In genomic region chr7:50655020-50655419, GRCh38 we compare ENCODE assay signal across 17 cellular contexts.
A peak's percentile ranks its signal among the peaks of the same experiment; 100 is the strongest.
DNase-seq lines count a peak whose midpoint lies in the region; ATAC-seq and TF ChIP-seq lines count a peak whose summit lies in the region.
"Had no signal": no experiment of that assay in that cellular context is flagged by ENCODE, and none has a peak within 500 bp of the region (broad histone marks: within the 10 kb centered on the region; RNA-seq: fewer than 3 reads in every experiment).

No MANE protein-coding gene starts in this region.

- H3K4ac ChIP-seq in mesendoderm (ENCODE audit: low read depth, low read length) = no peak overlapping the region
- H3K4ac ChIP-seq in trophoblast cell (ENCODE audit: low read depth, low read length) = no peak overlapping the region

- H2BK15ac ChIP-seq in mesendoderm (replicated peaks; ENCODE audit: low read depth) = no peak overlapping the region

- H2AFZ ChIP-seq in trophoblast cell (ENCODE audit: insufficient read depth, low read length, poor library complexity) = no peak overlapping the region

- H3K79me2 ChIP-seq in mesendoderm (ENCODE audit: control insufficient read depth, insufficient read depth, low read length) (no peaks in the 10 kb centered on the region), trophoblast cell (ENCODE audit: control insufficient read depth, insufficient read depth, low read length, poor library complexity) (no peaks in the 10 kb centered on the region)

- H3K4me3 ChIP-seq in right cardiac atrium (ENCODE audit: low read length) (no peak overlapping the region), muscle layer of colon (ENCODE audit: low read depth in 1 of 2, low read length in 2 of 2) (no peak overlapping the region), stomach (no peak overlapping the region), mesendoderm (ENCODE audit: low read length) (no peak overlapping the region), trophoblast cell (ENCODE audit: low read depth, low read length) (no peak overlapping the region)
- H3K4me3 ChIP-seq: K562 had no signal

- no peaks in the 10 kb centered on the region for H3K27me3 ChIP-seq in right cardiac atrium (ENCODE audit: control insufficient read depth, insufficient read depth)
- no peaks in the 10 kb centered on the region for H3K27me3 ChIP-seq in muscle layer of colon (ENCODE audit: control insufficient read depth in 1 of 2, insufficient read depth in 2 of 2, low read length in 2 of 2)
- H3K27me3 ChIP-seq in stomach = no peaks in the 10 kb centered on the region
- no peaks in the 10 kb centered on the region for H3K27me3 ChIP-seq in mesendoderm (ENCODE audit: insufficient read depth, low read length, poor library complexity)
- no peaks in the 10 kb centered on the region for H3K27me3 ChIP-seq in trophoblast cell (ENCODE audit: insufficient read depth, low read length)

- no peak overlapping the region for H3K14ac ChIP-seq in trophoblast cell (ENCODE audit: low read length)

- H2BK120ac ChIP-seq in mesendoderm (ENCODE audit: low read depth, low read length) = no peak overlapping the region
- H2BK120ac ChIP-seq in trophoblast cell (ENCODE audit: insufficient read depth, low read length, poor library complexity) = no peak overlapping the region

- H4K8ac ChIP-seq in mesendoderm (ENCODE audit: low read depth, low read length) (no peak overlapping the region), trophoblast cell (ENCODE audit: low read depth, low read length) (no peak overlapping the region)

- no peak overlapping the region for H2AK5ac ChIP-seq in mesendoderm (ENCODE audit: low read length)
- H2AK5ac ChIP-seq in trophoblast cell (ENCODE audit: low read length) = no peak overlapping the region

- H4K91ac ChIP-seq in trophoblast cell (ENCODE audit: low read depth, low read length) = no peak overlapping the region

- H3K27ac ChIP-seq in right cardiac atrium (ENCODE audit: low read length) = peak overlapping the region; percentile 65
- peak overlapping the region; percentile 79 for H3K27ac ChIP-seq in muscle layer of colon (ENCODE audit: low read depth, low read length)
- H3K27ac ChIP-seq in stomach = peak overlapping the region; percentile 16 to 89 (median 81)
- H3K27ac ChIP-seq in mesendoderm (ENCODE audit: low read depth, low read length) = no peak overlapping the region
- no peak overlapping the region for H3K27ac ChIP-seq in trophoblast cell (ENCODE audit: low read depth, low read length)
- H3K27ac ChIP-seq: HL-60 had no signal

- no peak overlapping the region for H3K4me2 ChIP-seq in mesendoderm (ENCODE audit: low read length)
- H3K4me2 ChIP-seq in trophoblast cell (ENCODE audit: low read length) = no peak overlapping the region

- TF ChIP-seq EP300 in stomach (IDR thresholded peaks at IDR 0.05) = no peak

- H3K79me1 ChIP-seq in mesendoderm (ENCODE audit: low read length) (peaks cover 15% of the 10 kb centered on the region), trophoblast cell (ENCODE audit: low read length) (no peaks in the 10 kb centered on the region)

- H3K4me1 ChIP-seq in right cardiac atrium (ENCODE audit: control insufficient read depth, insufficient read depth, low read length) = peaks cover 32% of the 10 kb centered on the region
- H3K4me1 ChIP-seq in muscle layer of colon (ENCODE audit: insufficient read depth, low read length) = peaks cover 48% of the 10 kb centered on the region
- peaks cover 23 to 59% (median 48%) of the 10 kb centered on the region in 4 donors for H3K4me1 ChIP-seq in stomach
- no peaks in the 10 kb centered on the region for H3K4me1 ChIP-seq in mesendoderm (ENCODE audit: control insufficient read depth, low read depth, low read length)
- peaks cover 0 to 3% of the 10 kb centered on the region in 2 experiments for H3K4me1 ChIP-seq in trophoblast cell (ENCODE audit: control insufficient read depth in 1 of 2, insufficient read depth in 2 of 2, low read length in 2 of 2)

- H2BK12ac ChIP-seq in trophoblast cell (ENCODE audit: low read length) = no peak overlapping the region

- ATAC-seq in right cardiac atrium = no peak
- no peak for ATAC-seq in Right ventricle myocardium superior (ENCODE audit: poor library complexity)
- ATAC-seq in HG03457 (IDR thresholded peaks at IDR 0.05; ENCODE audit: unreplicated experiment) = no peak
- ATAC-seq: K562 had no signal

- intact Hi-C loops in right cardiac atrium (cut with DNase I) = no loop called here
- intact Hi-C loops in Right ventricle myocardium superior (cut with DNase I) = no loop called here
- intact Hi-C loops in stomach (cut with DNase I; ENCODE audit: low total_unique reads) = no loop called here

- H3K9me3 ChIP-seq in right cardiac atrium (ENCODE audit: control insufficient read depth, low read length) = no peaks in the 10 kb centered on the region
- H3K9me3 ChIP-seq in muscle layer of colon (ENCODE audit: low read length) = no peaks in the 10 kb centered on the region
- H3K9me3 ChIP-seq in stomach = no peaks in the 10 kb centered on the region
- H3K9me3 ChIP-seq in trophoblast cell (ENCODE audit: insufficient read depth, low read depth, low read length) = no peaks in the 10 kb centered on the region

- no peak overlapping the region for H3K18ac ChIP-seq in mesendoderm (ENCODE audit: low read length)
- no peak overlapping the region for H3K18ac ChIP-seq in trophoblast cell (ENCODE audit: low read length)

- H3K36me3 ChIP-seq in muscle layer of colon (ENCODE audit: insufficient read depth, low read length) = no peaks in the 10 kb centered on the region
- peaks cover 0 to 16% (median 2%) of the 10 kb centered on the region in 4 donors for H3K36me3 ChIP-seq in stomach
- H3K36me3 ChIP-seq in mesendoderm (ENCODE audit: control insufficient read depth, insufficient read depth, low read length) = no peaks in the 10 kb centered on the region
- H3K36me3 ChIP-seq in trophoblast cell (ENCODE audit: control insufficient read depth in 1 of 2, insufficient read depth in 2 of 2, low read length in 2 of 2) = no peaks in the 10 kb centered on the region

- no peak overlapping the region for H4K5ac ChIP-seq in mesendoderm (ENCODE audit: low read length)

- no peak for TF ChIP-seq CTCF in stomach (IDR thresholded peaks at IDR 0.05)

- no peak overlapping the region for H2BK5ac ChIP-seq in mesendoderm (ENCODE audit: low read length)
- no peak overlapping the region for H2BK5ac ChIP-seq in trophoblast cell (ENCODE audit: low read depth, low read length, poor library complexity)

- no peak for DNase-seq in right cardiac atrium
- no peak for DNase-seq in Right ventricle myocardium superior
- DNase-seq in stomach = no peak
- no peak for DNase-seq in mesendoderm
- no peak for DNase-seq in HuH-7.5 (ENCODE audit: low spot score)
- no peak for DNase-seq in trophoblast cell
- DNase-seq: COR-L47, GOT3, NCI-H146, NCI-H2081 treated with DMSO at 0.1 percent for 48 hours, NCI-H226, NCI-H526 treated with DMSO at 0.1 percent for 48 hours, OCI-M1 had no signal

- no peak for TF ChIP-seq POLR2A in stomach (IDR thresholded peaks at IDR 0.05)

- H3K9ac ChIP-seq in muscle layer of colon (ENCODE audit: low read length) (no peak overlapping the region), mesendoderm (ENCODE audit: low read length) (no peak overlapping the region), trophoblast cell (ENCODE audit: low read length) (no peak overlapping the region)

- WGBS in right cardiac atrium = 53% methylated on average over 4 of the region's 4 CpGs
- 78 to 88% (median 82%) methylated on average over 4 of the region's 4 CpGs for WGBS in stomach, 5 donors
- WGBS in mesendoderm (ENCODE audit: extremely low coverage, insufficient coverage, low lambda C conversion rate) = no CpG with 5 or more reads among the region's 4 CpGs
- WGBS in trophoblast cell (ENCODE audit: extremely low coverage, insufficient coverage, insufficient read length) = no CpG with 5 or more reads among the region's 4 CpGs

- H3K23ac ChIP-seq in mesendoderm (ENCODE audit: low read length) = no peak overlapping the region
- no peak overlapping the region for H3K23ac ChIP-seq in trophoblast cell (ENCODE audit: low read length)

- H4K12ac ChIP-seq in trophoblast cell (ENCODE audit: low read depth, low read length) = no peak overlapping the region

- H3K56ac ChIP-seq in mesendoderm (ENCODE audit: low read length) = no peak overlapping the region

Comparison
In these comparisons a context has a peak if more than half of its experiments do, and no peak if none do; other contexts are left out.
1. H3K27ac ChIP-seq: peak in right cardiac atrium (single experiment), muscle layer of colon (single experiment) and stomach (5 of 5); none in mesendoderm (single experiment) and trophoblast cell (single experiment).